In genomic region chr4:41504167-41504566, GRCh38 we compare ENCODE assay signal across 1 cellular context.
TF ChIP-seq lines count a peak whose summit lies in the region.

No MANE protein-coding gene starts in this region.

TF ChIP-seq in A549, 52 proteins besides CTCF, POLR2A, EP300 and RAD21 (continued from another document):
- no peak for TF ChIP-seq REST (IDR thresholded peaks at IDR 0.05)
